ENCODE assay signal across 1 cellular context in the genomic region with DNA sequence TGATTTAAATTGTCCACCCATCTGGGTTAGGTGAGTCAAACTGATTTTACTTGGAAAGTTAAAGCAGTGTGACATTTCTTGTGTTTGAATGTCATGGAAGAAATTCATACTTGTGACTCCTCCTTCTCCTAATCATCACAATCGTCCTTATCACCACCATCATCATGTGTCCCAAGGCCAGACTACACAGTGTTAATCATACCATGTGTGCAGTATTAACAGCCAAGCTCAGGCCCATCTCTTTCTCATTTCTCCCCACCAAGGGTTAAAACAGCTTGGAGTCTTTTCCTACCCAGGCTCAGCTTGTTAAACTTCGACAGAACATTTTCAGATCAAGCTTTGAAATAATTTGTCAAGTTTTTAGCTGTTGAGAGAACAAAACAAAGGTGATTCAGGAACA.
TF ChIP-seq lines count a peak whose summit lies in the region.

No MANE protein-coding gene starts in this region.

TF ChIP-seq in HepG2, 621 proteins besides CTCF, POLR2A, EP300 and RAD21:
- TF ChIP-seq CBX2 (IDR thresholded peaks at IDR 0.05; ENCODE audit: low read depth, low read length) (no peak), CBX2 (CRISPR knock-in tag; IDR thresholded peaks at IDR 0.05; ENCODE audit: low read depth) (no peak), ZNF652 (CRISPR knock-in tag; IDR thresholded peaks at IDR 0.05; ENCODE audit: borderline replicate concordance, low read depth) (peak; percentile 84)
